In the genomic region with DNA sequence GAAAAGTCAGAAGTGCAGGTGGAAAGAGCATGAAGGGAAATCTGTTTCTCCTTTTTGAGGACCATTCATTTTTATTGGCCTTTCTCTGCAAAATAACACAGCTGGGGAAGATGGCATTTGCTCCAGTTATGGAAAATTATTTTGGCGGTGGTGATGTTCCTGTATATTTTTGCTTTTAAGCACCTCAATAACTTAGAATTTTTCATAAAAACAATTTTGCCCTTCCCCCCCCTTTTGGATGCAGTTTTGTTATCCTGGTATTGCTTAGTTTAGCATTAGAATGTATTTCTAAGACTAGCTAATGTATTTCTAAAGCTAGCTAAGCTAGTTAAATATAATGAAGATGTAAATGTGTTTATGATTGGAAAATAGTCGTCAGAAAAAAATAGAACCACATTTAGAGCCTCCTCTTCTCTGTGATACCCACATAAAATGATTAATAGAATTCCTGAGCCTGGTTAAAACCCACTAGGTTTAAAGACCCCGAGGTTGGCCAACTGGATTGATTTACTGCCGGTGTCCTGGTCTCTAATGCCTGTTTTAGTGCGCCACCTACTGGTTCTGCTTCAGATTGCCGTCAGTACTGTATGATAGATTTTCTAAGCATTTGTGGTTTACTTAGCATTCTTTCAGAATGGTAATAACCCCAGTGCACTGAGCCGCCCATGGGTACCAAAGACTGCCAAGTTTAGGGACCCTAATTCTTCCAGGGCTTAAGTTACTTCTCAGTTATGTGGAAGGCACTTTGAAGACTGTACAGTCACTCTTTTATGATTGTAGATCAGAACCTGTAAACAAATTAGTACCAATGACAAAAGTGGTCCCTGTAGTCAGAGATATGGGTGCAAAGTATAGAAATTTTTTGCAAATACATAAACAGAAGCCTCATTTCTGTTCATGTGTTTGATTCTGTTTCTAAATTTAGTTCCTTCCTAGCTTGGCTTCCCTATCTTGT, we compare ENCODE assay signal across 8 cellular contexts. TPM values are rescaled to one million over a fixed set of nuclear protein-coding genes. Genes with fewer than 3 reads are reported as not detected.
DNase-seq lines count a peak whose midpoint lies in the region; ATAC-seq, FAIRE-seq and TF ChIP-seq lines count a peak whose summit lies in the region.

No MANE protein-coding gene starts in this region.

- peak overlapping the region; percentile 31 for H3K27ac Mint-ChIP-seq in astrocyte (ENCODE audit: unreplicated experiment)

- no peaks in the 10 kb centered on the region for H3K9me3 Mint-ChIP-seq in astrocyte (ENCODE audit: unreplicated experiment)

- peak; percentile 92 for TF ChIP-seq CTCF in DOHH2 (IDR thresholded peaks at IDR 0.05; ENCODE audit: low read depth, low read length, poor library complexity, severe bottlenecking)
- TF ChIP-seq CTCF in HEK293 (tag by site-specific recombination; IDR thresholded peaks at IDR 0.05) = peak; percentile 40; the same call in 1 of the 2 replicates
- peak; percentile 95 for TF ChIP-seq CTCF in astrocyte (IDR thresholded peaks at IDR 0.05; ENCODE audit: insufficient read depth, low read depth, low read length)

- H3K79me2 ChIP-seq in DOHH2 (ENCODE audit: control insufficient read depth, low read length) = no peaks in the 10 kb centered on the region
- H3K79me2 ChIP-seq in astrocyte (ENCODE audit: insufficient read depth, low read length) = peaks cover 100% of the 10 kb centered on the region

- ATAC-seq in sciatic nerve (peak; percentile 40), HG03196 (IDR thresholded peaks at IDR 0.05; ENCODE audit: unreplicated experiment) (no peak)

- H3K9me3 ChIP-seq in DOHH2 (ENCODE audit: control insufficient read depth, insufficient read depth, low read length) = no peaks in the 10 kb centered on the region
- no peaks in the 10 kb centered on the region for H3K9me3 ChIP-seq in HEK293 (ENCODE audit: control insufficient read depth, insufficient read depth, low read depth, low read length)
- H3K9me3 ChIP-seq in astrocyte (ENCODE audit: insufficient read depth, low read depth, low read length) = no peaks in the 10 kb centered on the region

- H4K20me1 ChIP-seq in DOHH2 (ENCODE audit: control insufficient read depth, insufficient read depth, low read depth, low read length) (no peaks in the 10 kb centered on the region), astrocyte (ENCODE audit: insufficient read depth, low read length) (peaks cover 89% of the 10 kb centered on the region)

- no peaks in the 10 kb centered on the region for H3K9me2 ChIP-seq in DOHH2 (replicated peaks; ENCODE audit: control insufficient read depth, low read length)

- FAIRE-seq in astrocyte (lab: Jason Lieb, UNC) = peak; percentile 17

- intact Hi-C loops in sciatic nerve (cut with DNase I) = loop anchor here (5.0 to 10.0 kb wide), 3 partner anchors 59 to 611 kb away; no protein-coding TSS in a partner anchor

- H3K9ac ChIP-seq in astrocyte (ENCODE audit: low read length) = peak overlapping the region; percentile 44

- H3K27ac ChIP-seq in DOHH2 (ENCODE audit: low read depth, low read length) (no peak overlapping the region), HEK293 (ENCODE audit: extremely low read depth, low read depth, low read length) (no peak overlapping the region), astrocyte (ENCODE audit: low read depth, low read length) (peak overlapping the region; percentile 16)

- no peaks in the 10 kb centered on the region for H3K36me3 Mint-ChIP-seq in astrocyte (ENCODE audit: low read depth, unreplicated experiment)

- no peaks in the 10 kb centered on the region for H3K27me3 Mint-ChIP-seq in astrocyte (ENCODE audit: low read depth, unreplicated experiment)

- H3K4me3 ChIP-seq in DOHH2 (ENCODE audit: low read length) = no peak overlapping the region
- H3K4me3 ChIP-seq in HEK293 (ENCODE audit: low read depth, low read length) = no peak overlapping the region
- H3K4me3 ChIP-seq in astrocyte (ENCODE audit: insufficient read depth, low read depth, low read length) = no peak overlapping the region

- no peak overlapping the region for H3K4me2 ChIP-seq in DOHH2 (ENCODE audit: low read length)
- peak overlapping the region; percentile 54 for H3K4me2 ChIP-seq in astrocyte (ENCODE audit: low read length)

- POLR2A ChIA-PET in HEK293 (lab: Yijun Ruan, JAX) = no interaction called here

- H2AFZ ChIP-seq in astrocyte (ENCODE audit: low read depth, low read length) = no peak overlapping the region

- peaks cover 40% of the 10 kb centered on the region for H3K27me3 ChIP-seq in DOHH2 (ENCODE audit: control insufficient read depth, low read length)
- H3K27me3 ChIP-seq in astrocyte (ENCODE audit: insufficient read depth, low read length) = no peaks in the 10 kb centered on the region

- DNase-seq in NCI-H1930 (lab: John Stamatoyannopoulos, UW) = peak; percentile 26 to 47
- peak; percentile 78 for DNase-seq in T-helper 9 cell
- DNase-seq in astrocyte (ENCODE audit: low read depth) = peak; percentile 68
- DNase-seq in hippocampal formation (lab: John Stamatoyannopoulos, UW) = peak; percentile 56 to 75
- DNase-seq in sciatic nerve (ENCODE audit: low spot score) = peak; percentile 90

- H3K4me1 Mint-ChIP-seq in astrocyte (ENCODE audit: low read depth, unreplicated experiment) = peaks cover 66% of the 10 kb centered on the region

- H3K4me1 ChIP-seq in DOHH2 (ENCODE audit: control insufficient read depth, low read length) (no peaks in the 10 kb centered on the region), HEK293 (ENCODE audit: control insufficient read depth, insufficient read depth, low read length) (peaks cover 12% of the 10 kb centered on the region), astrocyte (ENCODE audit: insufficient read depth, low read length) (peaks cover 75% of the 10 kb centered on the region)

- H3K4me3 Mint-ChIP-seq in astrocyte (ENCODE audit: unreplicated experiment) = peak overlapping the region; percentile 54

- CTCF ChIA-PET in HEK293 (lab: Yijun Ruan, JAX) = interaction anchor here (0.5 to 4.2 kb wide), 22 partner anchors 8 to 876 kb away, joined by 3 to 33 read pairs (median 3); no protein-coding TSS in a partner anchor

- no peaks in the 10 kb centered on the region for H3K36me3 ChIP-seq in DOHH2 (ENCODE audit: control insufficient read depth, low read length)
- H3K36me3 ChIP-seq in HEK293 (ENCODE audit: control insufficient read depth in 2 of 2, insufficient read depth in 1 of 2, low read length in 2 of 2) = peaks cover 0 to 6% of the 10 kb centered on the region in 2 experiments; a peak in 1 of 3 replicates
- H3K36me3 ChIP-seq in astrocyte (ENCODE audit: insufficient read depth, low read length) = peaks cover 4% of the 10 kb centered on the region

- H3F3A ChIP-seq in DOHH2 (ENCODE audit: control insufficient read depth, insufficient read depth) = no peaks in the 10 kb centered on the region

TF ChIP-seq in HEK293, 187 proteins besides CTCF, POLR2A, EP300 and RAD21 (continues in another document):
- TF ChIP-seq ZNF571 (tag by site-specific recombination; IDR thresholded peaks at IDR 0.05) (no peak), ZNF501 (tag by site-specific recombination; IDR thresholded peaks at IDR 0.05) (no peak), HOXA7 (CRISPR knock-in tag; IDR thresholded peaks at IDR 0.05; ENCODE audit: borderline replicate concordance) (no peak), ZNF560 (tag by site-specific recombination; IDR thresholded peaks at IDR 0.05; ENCODE audit: borderline replicate concordance) (no peak), TCF7L2 (IDR thresholded peaks at IDR 0.05; ENCODE audit: borderline replicate concordance, low read depth, low read length) (no peak), ZNF114 (tag by site-specific recombination; IDR thresholded peaks at IDR 0.05) (no peak), KLF1 (tag by site-specific recombination; IDR thresholded peaks at IDR 0.05) (no peak), EGR2 (tag by site-specific recombination; IDR thresholded peaks at IDR 0.05; ENCODE audit: low read depth) (no peak), HOXC10 (CRISPR knock-in tag; IDR thresholded peaks at IDR 0.05) (no peak), SP7 (tag by site-specific recombination; IDR thresholded peaks at IDR 0.05) (peak; percentile 23; the same call in 1 of the 2 replicates), ZNF600 (tag by site-specific recombination; IDR thresholded peaks at IDR 0.05) (no peak), ZNF654 (tag by site-specific recombination; IDR thresholded peaks at IDR 0.05; ENCODE audit: low read depth) (peak; percentile 90)
- TF ChIP-seq, protein P1, sequence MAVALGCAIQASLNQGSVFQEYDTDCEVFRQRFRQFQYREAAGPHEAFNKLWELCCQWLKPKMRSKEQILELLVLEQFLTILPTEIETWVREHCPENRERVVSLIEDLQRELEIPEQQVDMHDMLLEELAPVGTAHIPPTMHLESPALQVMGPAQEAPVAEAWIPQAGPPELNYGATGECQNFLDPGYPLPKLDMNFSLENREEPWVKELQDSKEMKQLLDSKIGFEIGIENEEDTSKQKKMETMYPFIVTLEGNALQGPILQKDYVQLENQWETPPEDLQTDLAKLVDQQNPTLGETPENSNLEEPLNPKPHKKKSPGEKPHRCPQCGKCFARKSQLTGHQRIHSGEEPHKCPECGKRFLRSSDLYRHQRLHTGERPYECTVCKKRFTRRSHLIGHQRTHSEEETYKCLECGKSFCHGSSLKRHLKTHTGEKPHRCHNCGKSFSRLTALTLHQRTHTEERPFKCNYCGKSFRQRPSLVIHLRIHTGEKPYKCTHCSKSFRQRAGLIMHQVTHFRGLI (tag by site-specific recombination; IDR thresholded peaks at IDR 0.05) = peak; percentile 46; the same call in 1 of the 2 replicates
- TF ChIP-seq, protein P2, sequence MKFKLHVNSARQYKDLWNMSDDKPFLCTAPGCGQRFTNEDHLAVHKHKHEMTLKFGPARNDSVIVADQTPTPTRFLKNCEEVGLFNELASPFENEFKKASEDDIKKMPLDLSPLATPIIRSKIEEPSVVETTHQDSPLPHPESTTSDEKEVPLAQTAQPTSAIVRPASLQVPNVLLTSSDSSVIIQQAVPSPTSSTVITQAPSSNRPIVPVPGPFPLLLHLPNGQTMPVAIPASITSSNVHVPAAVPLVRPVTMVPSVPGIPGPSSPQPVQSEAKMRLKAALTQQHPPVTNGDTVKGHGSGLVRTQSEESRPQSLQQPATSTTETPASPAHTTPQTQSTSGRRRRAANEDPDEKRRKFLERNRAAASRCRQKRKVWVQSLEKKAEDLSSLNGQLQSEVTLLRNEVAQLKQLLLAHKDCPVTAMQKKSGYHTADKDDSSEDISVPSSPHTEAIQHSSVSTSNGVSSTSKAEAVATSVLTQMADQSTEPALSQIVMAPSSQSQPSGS (tag by site-specific recombination; IDR thresholded peaks at IDR 0.05; ENCODE audit: low read depth) = no peak
- TF ChIP-seq, protein P3, sequence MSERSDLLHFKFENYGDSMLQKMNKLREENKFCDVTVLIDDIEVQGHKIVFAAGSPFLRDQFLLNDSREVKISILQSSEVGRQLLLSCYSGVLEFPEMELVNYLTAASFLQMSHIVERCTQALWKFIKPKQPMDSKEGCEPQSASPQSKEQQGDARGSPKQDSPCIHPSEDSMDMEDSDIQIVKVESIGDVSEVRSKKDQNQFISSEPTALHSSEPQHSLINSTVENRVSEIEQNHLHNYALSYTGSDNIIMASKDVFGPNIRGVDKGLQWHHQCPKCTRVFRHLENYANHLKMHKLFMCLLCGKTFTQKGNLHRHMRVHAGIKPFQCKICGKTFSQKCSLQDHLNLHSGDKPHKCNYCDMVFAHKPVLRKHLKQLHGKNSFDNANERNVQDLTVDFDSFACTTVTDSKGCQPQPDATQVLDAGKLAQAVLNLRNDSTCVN (tag by site-specific recombination; optimal IDR thresholded peaks at IDR 0.05) = no peak

RNA-seq across cellular contexts. Expression of a gene that starts 11.4 kb away (rescaled TPM):
- total RNA-seq in astrocyte = 35.9 and 40.8 TPM in 2 replicates
- total RNA-seq in sciatic nerve = 80.8 TPM

Comparison
In these comparisons a context has a peak if more than half of its experiments do, and no peak if none do; other contexts are left out.
1. CTCF ChIP-seq: peak in every context shown above with its lines; median percentile 95 in astrocyte; 92 in DOHH2; 40 in HEK293.
2. DNase-seq: peak in every context shown above with its lines; median percentile 90 in sciatic nerve; 78 in T-helper 9 cell; 68 in astrocyte; 66 in hippocampal formation; 36 in NCI-H1930.